ENCODE assay signal across 17 cellular contexts in genomic region chr14:75619598-75619997, GRCh38. TPM values are rescaled to one million over a fixed set of nuclear protein-coding genes. Genes with fewer than 3 reads are reported as not detected.
DNase-seq lines count a peak whose midpoint lies in the region; ATAC-seq and TF ChIP-seq lines count a peak whose summit lies in the region.
"Had no signal": no experiment of that assay in that cellular context is flagged by ENCODE, and none has a peak within 500 bp of the region (broad histone marks: within the 10 kb centered on the region; RNA-seq: fewer than 3 reads in every experiment).

No MANE protein-coding gene starts in this region.

- H3K36me3 ChIP-seq in adrenal gland (replicated peaks in 1 of 2) (no peaks in the 10 kb centered on the region), right lobe of liver (peaks cover 0 to under 1% (median 0%) of the 10 kb centered on the region in 4 donors)
- H3K36me3 ChIP-seq: SJSA1 had no signal

- H3K4me1 ChIP-seq in adrenal gland (replicated peaks in 1 of 2) (peaks cover 14 to 22% of the 10 kb centered on the region in 2 donors), right lobe of liver (peaks cover 0 to 47% (median 26%) of the 10 kb centered on the region in 4 donors)
- H3K4me1 ChIP-seq: SJSA1 had no signal

- WGBS in adrenal gland, 4 donors: 77 to 100% (median 79%) methylated on average over 1 of the region's 1 CpG
- WGBS in right lobe of liver (ENCODE audit: insufficient coverage, low coverage, low lambda C conversion rate, missing lambda C conversion rate): 80% methylated on average over 1 of the region's 1 CpG

- H3K4me1 Mint-ChIP-seq in stimulated activated effector memory CD8-positive, alpha-beta T cell treated with anti-CD3 and anti-CD28 coated beads, Interleukin-12 subunit alpha, Interleukin-12 subunit beta, amount 100 ng/mL, for 72 hours: no peaks in the 10 kb centered on the region

- no peak overlapping the region for H3K27ac Mint-ChIP-seq in stimulated activated effector memory CD8-positive, alpha-beta T cell treated with anti-CD3 and anti-CD28 coated beads, Interleukin-12 subunit alpha, Interleukin-12 subunit beta, amount 100 ng/mL, for 72 hours
- H3K27ac Mint-ChIP-seq: B cell had no signal

- H3K9me3 ChIP-seq in adrenal gland (replicated peaks in 1 of 3): no peaks in the 10 kb centered on the region
- H3K9me3 ChIP-seq in right lobe of liver: no peaks in the 10 kb centered on the region
- H3K9me3 ChIP-seq: SJSA1 had no signal

- no peak for TF ChIP-seq POLR2A in adrenal gland (IDR thresholded peaks at IDR 0.05)
- TF ChIP-seq POLR2A in right lobe of liver (IDR thresholded peaks at IDR 0.05): no peak

- H3K4me3 ChIP-seq in adrenal gland: no peak overlapping the region
- no peak overlapping the region for H3K4me3 ChIP-seq in right lobe of liver
- H3K4me3 ChIP-seq: SJSA1 had no signal

- intact Hi-C loops in left ventricle myocardium superior (cut with micrococcal nuclease) (no loop called here), cardiac septum (cut with DNase I) (no loop called here), adrenal gland (cut with DNase I) (no loop called here), right lobe of liver (cut with DNase I) (no loop called here)

- no peak for TF ChIP-seq CTCF in adrenal gland (IDR thresholded peaks at IDR 0.05)
- no peak for TF ChIP-seq CTCF in right lobe of liver (IDR thresholded peaks at IDR 0.05)

- DNase-seq in left ventricle myocardium superior (no peak), cardiac septum (ENCODE audit: low spot score) (no peak), adrenal gland (peak in 1 of 7 donors; percentile 34), right lobe of liver (no peak), NCI-H2196 (lab: John Stamatoyannopoulos, UW; ENCODE audit: unreplicated experiment) (no peak)
- no peak for DNase-seq in stimulated activated effector memory CD8-positive, alpha-beta T cell treated with anti-CD3 and anti-CD28 coated beads, Interleukin-12 subunit alpha, Interleukin-12 subunit beta, amount 100 ng/mL, for 72 hours (ENCODE audit: low spot score in 2 of 2)
- DNase-seq: DMS79, MM.1S, NCI-H1694, NCI-H2081, NCI-H2171, NCI-H526 had no signal

- H3K36me3 Mint-ChIP-seq in stimulated activated effector memory CD8-positive, alpha-beta T cell treated with anti-CD3 and anti-CD28 coated beads, Interleukin-12 subunit alpha, Interleukin-12 subunit beta, amount 100 ng/mL, for 72 hours: no peaks in the 10 kb centered on the region

- H3K4me3 Mint-ChIP-seq in stimulated activated effector memory CD8-positive, alpha-beta T cell treated with anti-CD3 and anti-CD28 coated beads, Interleukin-12 subunit alpha, Interleukin-12 subunit beta, amount 100 ng/mL, for 72 hours: no peak overlapping the region
- H3K4me3 Mint-ChIP-seq: B cell, CD14-positive monocyte had no signal

- peak overlapping the region in 4 of 5 donors; percentile 31 to 79 (median 56) for H3K27ac ChIP-seq in adrenal gland
- peak overlapping the region in 2 of 3 donors; percentile 4 to 52 for H3K27ac ChIP-seq in right lobe of liver
- H3K27ac ChIP-seq: SJSA1 had no signal

- ATAC-seq in left ventricle myocardium superior (peak; percentile 26), right lobe of liver (peak; percentile 32 to 50 (median 46)), GM19351 (IDR thresholded peaks at IDR 0.05; ENCODE audit: unreplicated experiment) (no peak)
- no peak for ATAC-seq in stimulated activated effector memory CD8-positive, alpha-beta T cell treated with anti-CD3 and anti-CD28 coated beads, Interleukin-12 subunit alpha, Interleukin-12 subunit beta, amount 100 ng/mL, for 72 hours
- ATAC-seq: Right ventricle myocardium inferior had no signal

- H3K9me3 Mint-ChIP-seq in stimulated activated effector memory CD8-positive, alpha-beta T cell treated with anti-CD3 and anti-CD28 coated beads, Interleukin-12 subunit alpha, Interleukin-12 subunit beta, amount 100 ng/mL, for 72 hours: no peaks in the 10 kb centered on the region

- H3K27me3 ChIP-seq in adrenal gland: no peaks in the 10 kb centered on the region
- H3K27me3 ChIP-seq in right lobe of liver: no peaks in the 10 kb centered on the region
- H3K27me3 ChIP-seq: SJSA1 had no signal

RNA-seq across cellular contexts. Expression of gene ERG28, which starts 41.1 kb away (rescaled TPM):
- total RNA-seq in left ventricle myocardium superior (6.2 TPM), cardiac septum (7.5 TPM), adrenal gland (10 to 100 TPM; 12.1 to 49.5 (median 21.6) TPM), right lobe of liver (10 to 100 TPM in 5 of 6 experiments, 1 to 10 TPM in 1; 7.9 to 31.5 (median 20.1) TPM)
- polyA plus RNA-seq in adrenal gland: 100 to 1,000 TPM in 1 of 3 donors, 10 to 100 TPM in 2; 33.9 to 106 (median 46.1) TPM

RNA-seq across cellular contexts. Expression of gene FLVCR2, which starts 41.2 kb away (rescaled TPM):
- total RNA-seq in left ventricle myocardium superior: 5.6 TPM
- total RNA-seq in cardiac septum: 1.3 TPM
- 100 to 1,000 TPM in 1 of 8 donors, 10 to 100 TPM in 7; 18.0 to 428 (median 26.2) TPM for total RNA-seq in adrenal gland
- 10 to 100 TPM in 2 of 3 donors, 1 to 10 TPM in 1; 8.8 to 29.9 (median 13.0) TPM for polyA plus RNA-seq in adrenal gland
- 10 to 100 TPM; 17.0 to 42.8 (median 27.8) TPM for total RNA-seq in right lobe of liver

RNA-seq across cellular contexts. Expression of gene TTLL5, which starts 41.4 kb away (rescaled TPM):
- total RNA-seq in left ventricle myocardium superior: 15.8 TPM
- total RNA-seq in cardiac septum: 17.5 TPM
- total RNA-seq in adrenal gland: 10 to 100 TPM; 13.5 to 34.0 (median 24.1) TPM
- polyA plus RNA-seq in adrenal gland: 10 to 100 TPM; 12.7 to 30.1 (median 18.6) TPM
- total RNA-seq in right lobe of liver: 10 to 100 TPM in 4 of 6 experiments, 1 to 10 TPM in 2; 7.4 to 13.8 (median 11.9) TPM

Comparison
In these comparisons a context has a peak if more than half of its experiments do, and no peak if none do; other contexts are left out.
1. ATAC-seq: peak in left ventricle myocardium superior (single experiment) and right lobe of liver (4 of 4); none in stimulated activated effector memory CD8-positive, alpha-beta T cell treated with anti-CD3 and anti-CD28 coated beads, Interleukin-12 subunit alpha, Interleukin-12 subunit beta, amount 100 ng/mL, for 72 hours (single experiment) and GM19351 (single experiment).